ENCODE assay signal across 18 cellular contexts in the genomic region with DNA sequence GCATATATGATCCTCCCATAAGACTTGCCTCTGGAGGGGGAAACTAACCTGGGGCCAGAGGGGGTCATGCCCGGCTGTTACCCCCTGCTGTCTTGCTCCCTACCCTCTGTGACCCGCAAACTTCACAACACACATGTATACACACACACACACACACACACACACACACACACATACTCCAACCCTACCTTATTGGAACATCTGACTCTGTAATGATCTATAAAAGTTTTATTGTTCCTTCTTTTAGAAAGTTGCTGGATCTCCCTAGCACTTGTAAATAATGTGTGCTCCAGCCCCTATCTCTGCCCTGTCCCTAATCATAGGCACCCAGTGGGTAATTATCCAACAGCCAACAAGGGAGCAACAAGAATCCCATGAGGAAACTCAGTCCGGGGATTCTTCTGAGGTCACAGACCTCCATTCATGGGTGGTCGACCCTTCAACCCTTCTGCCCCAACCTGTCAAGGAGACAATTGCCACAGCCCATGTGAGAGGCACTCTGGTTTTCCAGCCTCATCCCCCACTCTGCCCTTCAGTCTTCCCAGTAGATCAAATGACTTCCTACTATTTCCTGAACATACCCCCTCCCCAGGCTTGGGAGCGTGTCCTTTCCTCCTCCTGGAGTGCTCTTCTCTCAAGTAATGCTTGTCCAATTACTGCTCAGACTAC. TPM values are rescaled to one million over a fixed set of nuclear protein-coding genes. Genes with fewer than 3 reads are reported as not detected.
DNase-seq lines count a peak whose midpoint lies in the region; ATAC-seq and TF ChIP-seq lines count a peak whose summit lies in the region.
"Had no signal": no experiment of that assay in that cellular context is flagged by ENCODE, and none has a peak within 500 bp of the region (broad histone marks: within the 10 kb centered on the region; RNA-seq: fewer than 3 reads in every experiment).

No MANE protein-coding gene starts in this region.

- H3K27me3 Mint-ChIP-seq in Calu3 (ENCODE audit: unreplicated experiment): no peaks in the 10 kb centered on the region
- no peaks in the 10 kb centered on the region for H3K27me3 Mint-ChIP-seq in osteocyte (ENCODE audit: unreplicated experiment)

- no TSS peak for BruUV-seq in Calu3 (replicated peaks; lab: Mats Ljungman, UMichigan)

- H3K9ac ChIP-seq in colonic mucosa (ENCODE audit: low read depth in 2 of 2, low read length in 2 of 2): no peak overlapping the region

- H3K4me1 Mint-ChIP-seq in Calu3 (ENCODE audit: low read depth, unreplicated experiment) (no peaks in the 10 kb centered on the region), osteocyte (ENCODE audit: unreplicated experiment) (peaks cover 31% of the 10 kb centered on the region)
- H3K4me1 Mint-ChIP-seq: GM23338 had no signal

- 75 to 77% methylated on average over 5 of the region's 5 CpGs for WGBS in body of pancreas, 2 donors

- ATAC-seq in left colon (peak; percentile 89), body of pancreas (no peak)
- ATAC-seq: A549, GM23338 had no signal

- no peak overlapping the region for H3K4me3 ChIP-seq in colonic mucosa
- no peak overlapping the region for H3K4me3 ChIP-seq in tibial artery
- no peak overlapping the region for H3K4me3 ChIP-seq in foreskin fibroblast (ENCODE audit: low read depth in 1 of 2, low read length in 2 of 2)
- H3K4me3 ChIP-seq in body of pancreas: no peak overlapping the region
- H3K4me3 ChIP-seq: A549, GM23338 had no signal

- intact Hi-C loops in Calu3 (cut with micrococcal nuclease; ENCODE audit: unreplicated experiment): no loop called here
- intact Hi-C loops in colonic mucosa (cut with DNase I): no loop called here
- intact Hi-C loops in left colon (cut with DNase I, micrococcal nuclease): no loop called here
- intact Hi-C loops in tibial artery (cut with DNase I; ENCODE audit: low total_unique reads): no loop called here
- intact Hi-C loops in body of pancreas (cut with DNase I): no loop called here

- H3K9me3 ChIP-seq in colonic mucosa (no peaks in the 10 kb centered on the region), tibial artery (no peaks in the 10 kb centered on the region), body of pancreas (no peaks in the 10 kb centered on the region)
- H3K9me3 ChIP-seq: A549, Caco-2 had no signal

- H3K4me3 Mint-ChIP-seq in Calu3 (ENCODE audit: low read depth, unreplicated experiment) (no peak overlapping the region), osteocyte (ENCODE audit: unreplicated experiment) (no peak overlapping the region)
- H3K4me3 Mint-ChIP-seq: CD4-positive, alpha-beta T cell; GM23338 had no signal

- H3K4me1 ChIP-seq in colonic mucosa: no peaks in the 10 kb centered on the region
- H3K4me1 ChIP-seq in tibial artery: peaks cover 0 to 21% (median 11%) of the 10 kb centered on the region in 4 donors
- no peaks in the 10 kb centered on the region for H3K4me1 ChIP-seq in body of pancreas

- H3K36me3 ChIP-seq in colonic mucosa: no peaks in the 10 kb centered on the region
- no peaks in the 10 kb centered on the region for H3K36me3 ChIP-seq in tibial artery
- H3K36me3 ChIP-seq in body of pancreas (replicated peaks in 1 of 2; ENCODE audit: insufficient read depth in 1 of 2, low read depth in 2 of 2): no peaks in the 10 kb centered on the region

- CTCF ChIA-PET in Calu3 (lab: Charles Lee): no interaction called here

- H3K36me3 Mint-ChIP-seq in Calu3 (ENCODE audit: insufficient read depth, unreplicated experiment): no peaks in the 10 kb centered on the region
- H3K36me3 Mint-ChIP-seq in osteocyte (ENCODE audit: unreplicated experiment): no peaks in the 10 kb centered on the region

- H3K27ac Mint-ChIP-seq in Calu3 (ENCODE audit: unreplicated experiment): peak overlapping the region; percentile 1
- H3K27ac Mint-ChIP-seq in osteocyte (ENCODE audit: unreplicated experiment): peak overlapping the region; percentile 4
- H3K27ac Mint-ChIP-seq: CD4-positive, alpha-beta T cell; GM23338 had no signal

- DNase-seq in Calu3: no peak
- DNase-seq in colonic mucosa: peak; percentile 31
- no peak for DNase-seq in left colon
- DNase-seq in osteocyte (ENCODE audit: extremely low spot score, unreplicated experiment): no peak
- DNase-seq in tibial artery: no peak
- no peak for DNase-seq in foreskin fibroblast
- DNase-seq in body of pancreas: no peak
- DNase-seq: AML-193; Caco-2; CD4-positive, alpha-beta T cell; DMS153; DMS79; GDM1; HCEC 1CT had no signal

- H3K27ac ChIP-seq in colonic mucosa (peak overlapping the region; percentile 2), tibial artery (no peak overlapping the region), body of pancreas (no peak overlapping the region)
- H3K27ac ChIP-seq: 22Rv1, C4-2B had no signal

- H3K27me3 ChIP-seq in colonic mucosa (no peaks in the 10 kb centered on the region), tibial artery (no peaks in the 10 kb centered on the region), body of pancreas (no peaks in the 10 kb centered on the region)

- H3K9me3 Mint-ChIP-seq in Calu3 (ENCODE audit: low read depth, unreplicated experiment) (no peaks in the 10 kb centered on the region), osteocyte (ENCODE audit: unreplicated experiment) (no peaks in the 10 kb centered on the region)
- H3K9me3 Mint-ChIP-seq: CD4-positive, alpha-beta T cell; GM23338 had no signal

- TF ChIP-seq CTCF in Calu3 (IDR thresholded peaks at IDR 0.05; ENCODE audit: unreplicated experiment): no peak
- TF ChIP-seq CTCF in colonic mucosa (IDR thresholded peaks at IDR 0.05): no peak
- TF ChIP-seq CTCF in osteocyte (IDR thresholded peaks at IDR 0.05): no peak
- no peak for TF ChIP-seq CTCF in tibial artery (IDR thresholded peaks at IDR 0.05)
- no peak for TF ChIP-seq CTCF in foreskin fibroblast (IDR thresholded peaks at IDR 0.05; ENCODE audit: low read depth, low read length)
- TF ChIP-seq CTCF in body of pancreas (IDR thresholded peaks at IDR 0.05): no peak

- TF ChIP-seq POLR2A in body of pancreas (IDR thresholded peaks at IDR 0.05): no peak

RNA-seq across cellular contexts. Expression of a gene that starts 14.0 kb away (rescaled TPM):
- total RNA-seq in Calu3 (2022): 691 and 1,158 TPM in 2 replicates
- total RNA-seq in colonic mucosa: 100 to 1,000 TPM; 423 to 769 TPM
- total RNA-seq in left colon: 100 to 1,000 TPM; 576 to 607 TPM
- 1,635 and 1,747 TPM in 2 replicates for total RNA-seq in osteocyte
- total RNA-seq in body of pancreas: 100 to 1,000 TPM; 417 to 435 TPM
